ENCODE assay signal across 9 cellular contexts in the genomic region with DNA sequence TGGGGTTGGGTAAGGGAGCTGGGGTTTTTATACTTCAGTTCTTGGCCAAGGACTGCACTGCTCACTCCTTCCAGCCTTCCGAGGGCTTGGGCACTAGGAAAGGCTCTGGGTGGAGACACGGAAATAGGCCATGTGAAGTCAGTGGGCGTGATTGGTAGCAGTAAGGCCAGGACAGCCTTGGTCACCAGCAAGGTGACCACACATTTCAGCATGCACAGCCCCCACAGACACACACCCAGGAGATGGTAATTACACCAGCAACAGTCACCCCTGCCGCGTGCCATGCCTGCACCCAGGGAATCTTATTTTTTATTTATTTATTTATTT.
DNase-seq lines count a peak whose midpoint lies in the region; ATAC-seq and TF ChIP-seq lines count a peak whose summit lies in the region.
"Had no signal": no experiment of that assay in that cellular context is flagged by ENCODE, and none has a peak within 500 bp of the region (broad histone marks: within the 10 kb centered on the region; RNA-seq: fewer than 3 reads in every experiment).

No MANE protein-coding gene starts in this region.

- peak overlapping the region; percentile 90 for H3K27ac Mint-ChIP-seq in activated CD4-positive, alpha-beta T cell treated with anti-CD3 and anti-CD28 coated beads, Interleukin-2, amount 10 ng/mL, durations not matched to agents 24 days and 14 days

- no peaks in the 10 kb centered on the region for H3K27me3 ChIP-seq in adrenal gland
- no peaks in the 10 kb centered on the region for H3K27me3 ChIP-seq in lower lobe of right lung (ENCODE audit: low read depth)

- peak overlapping the region; percentile 15 to 89 (median 76) for H3K27ac ChIP-seq in adrenal gland
- H3K27ac ChIP-seq in lower lobe of right lung = peak overlapping the region; percentile 76
- H3K27ac ChIP-seq in temporal lobe (ENCODE audit: low read depth, low read length) = peak overlapping the region; percentile 28

- peaks cover 76% of the 10 kb centered on the region for H3K4me1 Mint-ChIP-seq in activated CD4-positive, alpha-beta T cell treated with anti-CD3 and anti-CD28 coated beads, Interleukin-2, amount 10 ng/mL, durations not matched to agents 24 days and 14 days

- WGBS in adrenal gland, 4 donors = 52 to 78% (median 63%) methylated on average over 5 of the region's 5 CpGs

- no peaks in the 10 kb centered on the region for H3K27me3 Mint-ChIP-seq in activated CD4-positive, alpha-beta T cell treated with anti-CD3 and anti-CD28 coated beads, Interleukin-2, amount 10 ng/mL, durations not matched to agents 24 days and 14 days

- H3K4me1 ChIP-seq in adrenal gland (replicated peaks in 1 of 2) (peaks cover 57 to 70% of the 10 kb centered on the region in 2 donors), lower lobe of right lung (peaks cover 70% of the 10 kb centered on the region)

- no peaks in the 10 kb centered on the region for H3K36me3 ChIP-seq in adrenal gland (replicated peaks in 1 of 2)
- H3K36me3 ChIP-seq in lower lobe of right lung = no peaks in the 10 kb centered on the region

- ATAC-seq in lower lobe of right lung = no peak
- no peak for ATAC-seq in omental fat pad (ENCODE audit: low FRiP score)
- ATAC-seq in HG03196 (IDR thresholded peaks at IDR 0.05; ENCODE audit: unreplicated experiment) = no peak
- ATAC-seq: activated CD4-positive, CD25-positive, alpha-beta regulatory T cell treated with anti-CD3 and anti-CD28 coated beads, Interleukin-2, amount 50 U/mL, for 24 hours had no signal

- peaks cover 19% of the 10 kb centered on the region for H3K36me3 Mint-ChIP-seq in activated CD4-positive, alpha-beta T cell treated with anti-CD3 and anti-CD28 coated beads, Interleukin-2, amount 10 ng/mL, durations not matched to agents 24 days and 14 days (ENCODE audit: low read depth)

- TF ChIP-seq POLR2A in adrenal gland (IDR thresholded peaks at IDR 0.05) = no peak

- no peaks in the 10 kb centered on the region for H3K9me3 ChIP-seq in adrenal gland (replicated peaks in 1 of 3)
- H3K9me3 ChIP-seq in lower lobe of right lung = no peaks in the 10 kb centered on the region

- no peak for DNase-seq in activated CD4-positive, alpha-beta T cell treated with anti-CD3 and anti-CD28 coated beads, Interleukin-2, amount 10 ng/mL, durations not matched to agents 24 days and 14 days
- DNase-seq in activated CD4-positive, alpha-beta T cell treated with anti-CD3 and anti-CD28 coated beads for 4 hours = no peak
- DNase-seq in adrenal gland (peak in 1 of 7 donors; percentile 41), lower lobe of right lung (no peak), omental fat pad (ENCODE audit: low spot score) (no peak), ureter (ENCODE audit: low spot score) (no peak)

- intact Hi-C loops in activated CD4-positive, alpha-beta T cell treated with anti-CD3 and anti-CD28 coated beads, Interleukin-2, amount 10 ng/mL, durations not matched to agents 24 days and 14 days (cut with micrococcal nuclease) = no loop called here
- intact Hi-C loops in adrenal gland (cut with DNase I) = loop anchor here in 1 of 2 donors (5.0 kb wide), 1 partner anchor 34 kb away; no protein-coding TSS in a partner anchor
- intact Hi-C loops in lower lobe of right lung (cut with DNase I) = no loop called here

- H3K9me3 Mint-ChIP-seq in activated CD4-positive, alpha-beta T cell treated with anti-CD3 and anti-CD28 coated beads, Interleukin-2, amount 10 ng/mL, durations not matched to agents 24 days and 14 days = no peaks in the 10 kb centered on the region

- no peak for TF ChIP-seq CTCF in adrenal gland (IDR thresholded peaks at IDR 0.05)
- TF ChIP-seq CTCF in lower lobe of right lung (IDR thresholded peaks at IDR 0.05) = no peak
- TF ChIP-seq CTCF in omental fat pad (IDR thresholded peaks at IDR 0.05) = no peak

- no peak overlapping the region for H3K4me3 ChIP-seq in adrenal gland
- no peak overlapping the region for H3K4me3 ChIP-seq in lower lobe of right lung

- peak overlapping the region; percentile 87 for H3K4me3 Mint-ChIP-seq in activated CD4-positive, alpha-beta T cell treated with anti-CD3 and anti-CD28 coated beads, Interleukin-2, amount 10 ng/mL, durations not matched to agents 24 days and 14 days
